In genomic region chr7:144596953-144597352, GRCh38 we compare ENCODE assay signal across 31 cellular contexts.
A peak's percentile ranks its signal among the peaks of the same experiment; 100 is the strongest.
DNase-seq lines count a peak whose midpoint lies in the region; ATAC-seq, FAIRE-seq and TF ChIP-seq lines count a peak whose summit lies in the region.
"Had no signal": no experiment of that assay in that cellular context is flagged by ENCODE, and none has a peak within 500 bp of the region (broad histone marks: within the 10 kb centered on the region; RNA-seq: fewer than 3 reads in every experiment).

No MANE protein-coding gene starts in this region.

- TF ChIP-seq EP300 in A549 (IDR thresholded peaks at IDR 0.05): no peak

- H3K4me1 ChIP-seq in A549 (no peaks in the 10 kb centered on the region), HEK293 (ENCODE audit: control insufficient read depth, insufficient read depth, low read length) (no peaks in the 10 kb centered on the region)
- H3K4me1 ChIP-seq: BE2C; BLaER1; BLaER1 treated with 17β-estradiol and CSF1 and Interleukin-3, amounts not matched to agents 10 nM and 100 nM had no signal

- no peak for FAIRE-seq in A549 (lab: Jason Lieb, UNC)
- FAIRE-seq: D721Med had no signal

- ATAC-seq in A549: no peak
- ATAC-seq in activated CD8-positive, alpha-beta memory T cell treated with anti-CD3 and anti-CD28 coated beads, Interleukin-2, amount 10 ng/mL, durations not matched to agents 7 days and 5 days: no peak
- ATAC-seq: CD8-positive, alpha-beta T cell had no signal

- H3K4me3 Mint-ChIP-seq in activated CD8-positive, alpha-beta memory T cell treated with anti-CD3 and anti-CD28 coated beads, Interleukin-2, amount 10 ng/mL, durations not matched to agents 7 days and 5 days: no peak overlapping the region
- H3K4me3 Mint-ChIP-seq: B cell; CD14-positive monocyte; CD4-positive, alpha-beta memory T cell; CD4-positive, alpha-beta T cell; CD4-positive, CD25-positive, alpha-beta regulatory T cell; CD8-positive, alpha-beta memory T cell; CD8-positive, alpha-beta T cell had no signal

- no peak for TF ChIP-seq POLR2A in A549 (IDR thresholded peaks at IDR 0.05; ENCODE audit: low read length)

- H3K27ac ChIP-seq in A549 (no peak overlapping the region), HEK293 (ENCODE audit: extremely low read depth, low read depth, low read length) (no peak overlapping the region)
- H3K27ac ChIP-seq: 22Rv1; BLaER1; BLaER1 treated with 17β-estradiol and CSF1 and Interleukin-3, amounts not matched to agents 10 nM and 100 nM; C4-2B had no signal

- H3K36me3 Mint-ChIP-seq in activated CD8-positive, alpha-beta memory T cell treated with anti-CD3 and anti-CD28 coated beads, Interleukin-2, amount 10 ng/mL, durations not matched to agents 7 days and 5 days: peaks cover 6% of the 10 kb centered on the region

- CTCF ChIA-PET in A549 (lab: Yijun Ruan, JAX) (no interaction called here), HEK293 (lab: Yijun Ruan, JAX) (no interaction called here)
- CTCF ChIA-PET in activated CD8-positive, alpha-beta memory T cell treated with anti-CD3 and anti-CD28 coated beads, Interleukin-2, amount 10 ng/mL, durations not matched to agents 7 days and 5 days (lab: Charles Lee): no interaction called here

- H3K9me3 Mint-ChIP-seq in activated CD8-positive, alpha-beta memory T cell treated with anti-CD3 and anti-CD28 coated beads, Interleukin-2, amount 10 ng/mL, durations not matched to agents 7 days and 5 days (ENCODE audit: low read depth): peaks cover 10% of the 10 kb centered on the region

- no peaks in the 10 kb centered on the region for H3K27me3 Mint-ChIP-seq in activated CD8-positive, alpha-beta memory T cell treated with anti-CD3 and anti-CD28 coated beads, Interleukin-2, amount 10 ng/mL, durations not matched to agents 7 days and 5 days
- H3K27me3 Mint-ChIP-seq: B cell; CD4-positive, alpha-beta memory T cell; CD4-positive, alpha-beta T cell; CD4-positive, CD25-positive, alpha-beta regulatory T cell; CD8-positive, alpha-beta memory T cell had no signal

- POLR2A ChIA-PET in A549 (lab: Yijun Ruan, JAX) (no interaction called here), HEK293 (lab: Yijun Ruan, JAX) (no interaction called here)

- 7% methylated on average over 4 of the region's 4 CpGs for WGBS in A549 (ENCODE audit: missing lambda C conversion rate)

- no peaks in the 10 kb centered on the region for H3K36me3 ChIP-seq in HEK293 (ENCODE audit: control insufficient read depth in 2 of 2, insufficient read depth in 1 of 2, low read length in 2 of 2)
- H3K36me3 ChIP-seq: BE2C, BLaER1 had no signal

- no peak overlapping the region for H3K4me3 ChIP-seq in A549
- H3K4me3 ChIP-seq in HEK293 (ENCODE audit: low read depth, low read length): no peak overlapping the region
- H3K4me3 ChIP-seq: BLaER1; BLaER1 treated with 17β-estradiol and CSF1 and Interleukin-3, amounts not matched to agents 10 nM and 100 nM had no signal

- H3K9me3 ChIP-seq in A549 (no peaks in the 10 kb centered on the region), HEK293 (ENCODE audit: control insufficient read depth, insufficient read depth, low read depth, low read length) (no peaks in the 10 kb centered on the region; the same call in 1 of the 2 replicates)
- H3K9me3 ChIP-seq: BE2C had no signal

- no peak overlapping the region for H3K4me2 ChIP-seq in A549
- H3K4me2 ChIP-seq: BLaER1; BLaER1 treated with 17β-estradiol and CSF1 and Interleukin-3, amounts not matched to agents 10 nM and 100 nM had no signal

- TF ChIP-seq RAD21 in A549 (conservative IDR thresholded peaks at IDR 0.05 in 1 of 2, IDR thresholded peaks at IDR 0.05 in 1 of 2): no peak

- DNase-seq in A549 (ENCODE audit: low read depth in 1 of 2, low spot score in 1 of 2) (no peak), SW 1271 (lab: John Stamatoyannopoulos, UW) (no peak)
- no peak for DNase-seq in activated CD8-positive, alpha-beta memory T cell treated with anti-CD3 and anti-CD28 coated beads, Interleukin-2, amount 10 ng/mL, durations not matched to agents 7 days and 5 days
- DNase-seq: 8988T; ACHN; AML-193; BE2C; C1 segment of cervical spinal cord; Caco-2; Calu3; CD4-positive, alpha-beta memory T cell; CD4-positive, alpha-beta T cell; CD4-positive, CD25-positive, alpha-beta regulatory T cell; CD8-positive, alpha-beta memory T cell; CD8-positive, alpha-beta T cell; COR-L47; DMS 273 treated with DMSO at 0.1 percent for 48 hours; DMS153; DMS53; DMS79; DMS79 treated with DMSO at 0.1 percent for 48 hours; DND-41; EL had no signal

- no peak for TF ChIP-seq CTCF in A549 (IDR thresholded peaks at IDR 0.05)
- no peak for TF ChIP-seq CTCF in HEK293 (tag by site-specific recombination; IDR thresholded peaks at IDR 0.05)

- H3K27ac Mint-ChIP-seq in activated CD8-positive, alpha-beta memory T cell treated with anti-CD3 and anti-CD28 coated beads, Interleukin-2, amount 10 ng/mL, durations not matched to agents 7 days and 5 days: no peak overlapping the region
- H3K27ac Mint-ChIP-seq: B cell; CD14-positive monocyte; CD4-positive, alpha-beta memory T cell; CD4-positive, alpha-beta T cell; CD4-positive, CD25-positive, alpha-beta regulatory T cell; CD8-positive, alpha-beta memory T cell; CD8-positive, alpha-beta T cell had no signal

- H3K4me1 Mint-ChIP-seq in activated CD8-positive, alpha-beta memory T cell treated with anti-CD3 and anti-CD28 coated beads, Interleukin-2, amount 10 ng/mL, durations not matched to agents 7 days and 5 days: no peaks in the 10 kb centered on the region
- H3K4me1 Mint-ChIP-seq: B cell; CD14-positive monocyte; CD4-positive, CD25-positive, alpha-beta regulatory T cell; CD8-positive, alpha-beta memory T cell had no signal

TF ChIP-seq in A549, 52 proteins besides CTCF, POLR2A, EP300 and RAD21:
- TF ChIP-seq NPAS2 (CRISPR knock-in tag; IDR thresholded peaks at IDR 0.05; ENCODE audit: borderline replicate concordance): no peak
- TF ChIP-seq ZC3H11A (IDR thresholded peaks at IDR 0.05): peak; percentile 56

TF ChIP-seq in HEK293, 187 proteins besides CTCF, POLR2A, EP300 and RAD21 (continues in another document):
- peak; percentile 81 for TF ChIP-seq ZNF518A (tag by site-specific recombination; conservative IDR thresholded peaks at IDR 0.05; ENCODE audit: low read depth)
- TF ChIP-seq ZNF266 (tag by site-specific recombination; IDR thresholded peaks at IDR 0.05; ENCODE audit: low read depth): no peak
- no peak for TF ChIP-seq ZNF16 (tag by site-specific recombination; IDR thresholded peaks at IDR 0.05; ENCODE audit: low read depth)
- peak; percentile 79 for TF ChIP-seq ZNF555 (tag by site-specific recombination; conservative IDR thresholded peaks at IDR 0.05)
- TF ChIP-seq ZNF560 (tag by site-specific recombination; IDR thresholded peaks at IDR 0.05; ENCODE audit: borderline replicate concordance): 0 out of 2 replicates have a peak, but pooled peaks have one; percentile 11
- peak; percentile 81 for TF ChIP-seq ZNF394 (tag by site-specific recombination; IDR thresholded peaks at IDR 0.05; ENCODE audit: borderline replicate concordance)
- peak; percentile 72 for TF ChIP-seq ZNF426 (tag by site-specific recombination; IDR thresholded peaks at IDR 0.05)
- TF ChIP-seq ZBTB1 (tag by site-specific recombination; IDR thresholded peaks at IDR 0.05): no peak
- peak; percentile 15; the same call in 1 of the 2 replicates for TF ChIP-seq SP3 (tag by site-specific recombination; IDR thresholded peaks at IDR 0.05)

Comparison
In these comparisons a context has a peak if more than half of its experiments do, and no peak if none do; other contexts are left out.
1. Of the 5 proteins assayed by ChIP-seq in both HEK293 and A549: peak only in HEK293: REST; only in A549: none; in both: none; in neither: 4.